In the genomic region with DNA sequence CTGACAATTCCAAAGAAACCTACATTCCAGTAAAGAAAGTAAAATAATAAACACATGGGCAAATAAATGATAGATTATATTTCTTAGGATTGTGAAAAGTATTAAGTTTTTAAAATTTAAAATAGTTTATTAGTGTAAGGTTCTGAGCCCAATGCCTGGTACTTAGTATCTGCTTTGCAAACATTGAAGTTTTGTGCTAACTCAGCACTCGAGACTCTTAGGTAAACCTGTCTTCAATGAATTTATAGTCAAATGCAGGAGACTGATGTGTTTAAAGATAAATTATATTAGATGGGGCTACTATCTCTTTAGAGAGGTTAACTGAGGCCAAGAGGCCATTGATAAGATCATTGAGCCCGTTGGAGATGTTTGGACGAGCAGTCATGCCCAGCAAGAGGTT, we compare ENCODE assay signal across 24 cellular contexts.
A peak's percentile ranks its signal among the peaks of the same experiment; 100 is the strongest.
DNase-seq lines count a peak whose midpoint lies in the region; ATAC-seq, FAIRE-seq and TF ChIP-seq lines count a peak whose summit lies in the region.
"Had no signal": no experiment of that assay in that cellular context is flagged by ENCODE, and none has a peak within 500 bp of the region (broad histone marks: within the 10 kb centered on the region; RNA-seq: fewer than 3 reads in every experiment).

No MANE protein-coding gene starts in this region.

- no peak overlapping the region for H2BK120ac ChIP-seq in neuronal stem cell (ENCODE audit: low read depth, low read length)

- no peak for TF ChIP-seq RAD21 in HepG2 (CRISPR knock-in tag; IDR thresholded peaks at IDR 0.05)

- no peak overlapping the region for H3K4ac ChIP-seq in neuronal stem cell (ENCODE audit: low read length)

- H3K18ac ChIP-seq in neuronal stem cell (ENCODE audit: low read length): peak overlapping the region; percentile 17

- no peak overlapping the region for H3K23ac ChIP-seq in neuronal stem cell (ENCODE audit: low read depth, low read length, poor library complexity)

- H3K4me3 ChIP-seq in HepG2 (replicated peaks in 1 of 3; ENCODE audit: insufficient read depth in 1 of 3, low read depth in 2 of 3, low read length in 3 of 3) (no peak overlapping the region), right lobe of liver (no peak overlapping the region), iPS-20b (ENCODE audit: low read length) (no peak overlapping the region), neuronal stem cell (ENCODE audit: low read length in 2 of 2) (no peak overlapping the region), tibial artery (no peak overlapping the region)
- H3K4me3 ChIP-seq: BLaER1 treated with 17β-estradiol and CSF1 and Interleukin-3, amounts not matched to agents 10 nM and 100 nM; GM12878; GM23338 had no signal

- ATAC-seq in HepG2 (no peak), right lobe of liver (no peak), GM18520 (IDR thresholded peaks at IDR 0.05; ENCODE audit: unreplicated experiment) (no peak)
- ATAC-seq: GM12878, GM23338 had no signal

- H3K27me3 ChIP-seq in HepG2 (ENCODE audit: control insufficient read depth in 1 of 2, insufficient read depth in 2 of 2, low read length in 2 of 2) (no peaks in the 10 kb centered on the region; a peak in 1 of 5 replicates), right lobe of liver (no peaks in the 10 kb centered on the region), iPS-20b (ENCODE audit: insufficient read depth, low read length) (no peaks in the 10 kb centered on the region), neuronal stem cell (ENCODE audit: control insufficient read depth in 3 of 3, insufficient read depth in 3 of 3, low read depth in 1 of 3, low read length in 3 of 3) (no peaks in the 10 kb centered on the region), tibial artery (no peaks in the 10 kb centered on the region)
- H3K27me3 ChIP-seq: BE2C; BLaER1 treated with 17β-estradiol and CSF1 and Interleukin-3, amounts not matched to agents 10 nM and 100 nM had no signal

- TF ChIP-seq EP300 in HepG2 (IDR thresholded peaks at IDR 0.05; ENCODE audit: low read depth in 2 of 2, low read length in 2 of 2): no peak
- no peak for TF ChIP-seq EP300 in HepG2 (CRISPR knock-in tag; IDR thresholded peaks at IDR 0.05; ENCODE audit: borderline replicate concordance)

- H4K91ac ChIP-seq in neuronal stem cell (ENCODE audit: low read depth, low read length, poor library complexity): no peak overlapping the region

- H3K4me2 ChIP-seq in HepG2 (ENCODE audit: low read depth, low read length): no peak overlapping the region
- no peak overlapping the region for H3K4me2 ChIP-seq in neuronal stem cell (ENCODE audit: insufficient read depth, low read length, poor library complexity, severe bottlenecking)
- H3K4me2 ChIP-seq: BLaER1 treated with 17β-estradiol and CSF1 and Interleukin-3, amounts not matched to agents 10 nM and 100 nM had no signal

- no peaks in the 10 kb centered on the region for H3K79me2 ChIP-seq in HepG2 (ENCODE audit: insufficient read depth, low read length)

- no peak for TF ChIP-seq POLR2A in HepG2 (IDR thresholded peaks at IDR 0.05; ENCODE audit: insufficient read depth in 1 of 2, low read depth in 2 of 2, low read length in 2 of 2)
- TF ChIP-seq POLR2A in right lobe of liver (IDR thresholded peaks at IDR 0.05): no peak

- in situ Hi-C loops in HepG2 (cut with HindIII; ENCODE audit: extremely low pct_ligation_motif_present, low pct_unique_long_range_greater_than_20kb): no loop called here

- H3K27ac ChIP-seq in HepG2 (ENCODE audit: extremely low read length, insufficient read depth, low read length) (no peak overlapping the region), right lobe of liver (no peak overlapping the region), iPS-20b (ENCODE audit: low read length) (peak overlapping the region; percentile 0), neuronal stem cell (replicated peaks; ENCODE audit: low read length) (no peak overlapping the region), tibial artery (no peak overlapping the region)
- H3K27ac ChIP-seq: 22Rv1; BLaER1 treated with 17β-estradiol and CSF1 and Interleukin-3, amounts not matched to agents 10 nM and 100 nM had no signal

- intact Hi-C loops in HepG2 (cut with micrococcal nuclease; ENCODE audit: unreplicated experiment) (no loop called here), right lobe of liver (cut with DNase I) (no loop called here), tibial artery (cut with DNase I; ENCODE audit: low total_unique reads) (no loop called here)

- H3K36me3 ChIP-seq in HepG2 (replicated peaks in 1 of 2; ENCODE audit: control insufficient read depth in 1 of 2, insufficient read depth in 2 of 2, low read length in 2 of 2): no peaks in the 10 kb centered on the region
- H3K36me3 ChIP-seq in right lobe of liver: no peaks in the 10 kb centered on the region
- H3K36me3 ChIP-seq in iPS-20b (ENCODE audit: insufficient read depth, low read depth, low read length): no peaks in the 10 kb centered on the region
- H3K36me3 ChIP-seq in neuronal stem cell (replicated peaks in 1 of 2; ENCODE audit: control insufficient read depth in 2 of 2, insufficient read depth in 2 of 2, low read length in 2 of 2): no peaks in the 10 kb centered on the region
- no peaks in the 10 kb centered on the region for H3K36me3 ChIP-seq in tibial artery
- H3K36me3 ChIP-seq: BE2C; BLaER1 treated with 17β-estradiol and CSF1 and Interleukin-3, amounts not matched to agents 10 nM and 100 nM had no signal

- H2BK12ac ChIP-seq in neuronal stem cell (ENCODE audit: low read length): no peak overlapping the region

- no peak overlapping the region for H2AK5ac ChIP-seq in neuronal stem cell (ENCODE audit: low read depth, low read length)

- H3K9me3 ChIP-seq in HepG2 (ENCODE audit: low read length): peaks cover 6% of the 10 kb centered on the region; the same call in 1 of the 2 replicates
- H3K9me3 ChIP-seq in right lobe of liver: no peaks in the 10 kb centered on the region
- H3K9me3 ChIP-seq in iPS-20b (ENCODE audit: insufficient read depth, low read depth, low read length): no peaks in the 10 kb centered on the region
- H3K9me3 ChIP-seq in neuronal stem cell (replicated peaks in 1 of 2; ENCODE audit: control insufficient read depth in 2 of 2, insufficient read depth in 1 of 2, low read depth in 1 of 2, low read length in 2 of 2): peaks cover 0 to 1% of the 10 kb centered on the region in 2 donors
- no peaks in the 10 kb centered on the region for H3K9me3 ChIP-seq in tibial artery
- H3K9me3 ChIP-seq: BE2C had no signal

- no TSS peak for BruUV-seq in HepG2 (replicated peaks; lab: Mats Ljungman, UMichigan)

- H3K79me1 ChIP-seq in neuronal stem cell (ENCODE audit: low read depth, low read length): no peaks in the 10 kb centered on the region

- no peak overlapping the region for H3K14ac ChIP-seq in neuronal stem cell (ENCODE audit: low read length)

- WGBS in HepG2 (ENCODE audit: low lambda C conversion rate): 0% methylated on average over 3 of the region's 3 CpGs
- 58% methylated on average over 3 of the region's 3 CpGs for WGBS in right lobe of liver (ENCODE audit: insufficient coverage, low coverage, low lambda C conversion rate, missing lambda C conversion rate)
- WGBS in neuronal stem cell (ENCODE audit: extremely low coverage in 2 of 2, insufficient read length in 2 of 2, insufficient replicate concordance in 1 of 2), 2 donors: no CpG with 5 or more reads among the region's 3 CpGs

- TF ChIP-seq CTCF in HepG2 (CRISPR knock-in tag; IDR thresholded peaks at IDR 0.05): no peak
- TF ChIP-seq CTCF in right lobe of liver (IDR thresholded peaks at IDR 0.05): no peak
- no peak for TF ChIP-seq CTCF in tibial artery (IDR thresholded peaks at IDR 0.05)

- no peak overlapping the region for H2AFZ ChIP-seq in HepG2 (ENCODE audit: low read length)
- no peak overlapping the region for H2AFZ ChIP-seq in neuronal stem cell (ENCODE audit: low read length)
- H2AFZ ChIP-seq: GM23338 had no signal

- H3K9ac ChIP-seq in HepG2 (ENCODE audit: insufficient read depth, low read depth, low read length): no peak overlapping the region
- H3K9ac ChIP-seq in iPS-20b (ENCODE audit: low read depth, low read length): no peak overlapping the region
- no peak overlapping the region for H3K9ac ChIP-seq in neuronal stem cell (ENCODE audit: low read depth, low read length, poor library complexity)
- H3K9ac ChIP-seq: BLaER1 treated with 17β-estradiol and CSF1 and Interleukin-3, amounts not matched to agents 10 nM and 100 nM had no signal

- no peak for FAIRE-seq in HepG2 (lab: Jason Lieb, UNC)
- FAIRE-seq: A204.1, D721Med, GM12878, H54 had no signal

- no peak overlapping the region for H4K8ac ChIP-seq in neuronal stem cell (ENCODE audit: low read depth, low read length)

- DNase-seq in HepG2 (ENCODE audit: low spot score): no peak
- DNase-seq in right lobe of liver: no peak
- DNase-seq in neuronal stem cell (ENCODE audit: low spot score): no peak
- no peak for DNase-seq in tibial artery
- DNase-seq in stimulated activated CD4-positive, alpha-beta T cell treated with anti-CD3 and anti-CD28 coated beads, Interleukin-4, amount 100 ng/mL, for 1 hour: no peak
- DNase-seq: ACHN; AML-193; BE2C; CD4-positive, alpha-beta T cell; CD8-positive, alpha-beta memory T cell; DMS 273 treated with DMSO at 0.1 percent for 48 hours; DMS79; EL; GDM1; HCEC 1CT had no signal

- CTCF ChIA-PET in HepG2 (lab: Yijun Ruan, JAX; ENCODE audit: low intra/inter-chr PET ratio, low total read pairs): no interaction called here

- no peaks in the 10 kb centered on the region for H3K4me1 ChIP-seq in HepG2 (ENCODE audit: insufficient read depth, low read length)
- H3K4me1 ChIP-seq in right lobe of liver: no peaks in the 10 kb centered on the region
- peaks cover 18% of the 10 kb centered on the region; the same call in 1 of the 2 replicates for H3K4me1 ChIP-seq in iPS-20b (ENCODE audit: insufficient read depth, low read length)
- peaks cover 7% of the 10 kb centered on the region in 2 donors for H3K4me1 ChIP-seq in neuronal stem cell (ENCODE audit: control insufficient read depth in 2 of 2, insufficient read depth in 1 of 2, low read depth in 1 of 2, low read length in 2 of 2)
- H3K4me1 ChIP-seq in tibial artery: no peaks in the 10 kb centered on the region
- H3K4me1 ChIP-seq: BE2C; BLaER1 treated with 17β-estradiol and CSF1 and Interleukin-3, amounts not matched to agents 10 nM and 100 nM had no signal

- H4K20me1 ChIP-seq in HepG2 (ENCODE audit: insufficient read depth, low read length): no peaks in the 10 kb centered on the region
- H4K20me1 ChIP-seq: BLaER1 treated with 17β-estradiol and CSF1 and Interleukin-3, amounts not matched to agents 10 nM and 100 nM had no signal

- no peak overlapping the region for H2BK15ac ChIP-seq in neuronal stem cell (ENCODE audit: low read length)

- no peak overlapping the region for H2BK5ac ChIP-seq in neuronal stem cell (ENCODE audit: low read length)

- POLR2A ChIA-PET in HepG2 (lab: Yijun Ruan, JAX): no interaction called here

TF ChIP-seq in HepG2, 621 proteins besides CTCF, POLR2A, EP300 and RAD21 (continues in another document):
- TF ChIP-seq ZNF570 (CRISPR knock-in tag; IDR thresholded peaks at IDR 0.05; ENCODE audit: borderline replicate concordance) (no peak), FOSL2 (CRISPR knock-in tag; IDR thresholded peaks at IDR 0.05) (no peak), REPIN1 (CRISPR knock-in tag; IDR thresholded peaks at IDR 0.05; ENCODE audit: borderline replicate concordance, low read depth) (no peak), MAFF (IDR thresholded peaks at IDR 0.05; ENCODE audit: low read depth, low read length) (peak; percentile 56)
- TF ChIP-seq, protein P1, sequence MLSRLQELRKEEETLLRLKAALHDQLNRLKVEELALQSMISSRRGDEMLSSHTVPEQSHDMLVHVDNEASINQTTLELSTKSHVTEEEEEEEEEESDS (CRISPR knock-in tag; IDR thresholded peaks at IDR 0.05; ENCODE audit: borderline replicate concordance): no peak
